In genomic region chr5:108562205-108562454, GRCh38 we compare ENCODE assay signal across 20 cellular contexts.
DNase-seq lines count a peak whose midpoint lies in the region; ATAC-seq and TF ChIP-seq lines count a peak whose summit lies in the region.
"Had no signal": no experiment of that assay in that cellular context is flagged by ENCODE, and none has a peak within 500 bp of the region (broad histone marks: within the 10 kb centered on the region; RNA-seq: fewer than 3 reads in every experiment).

No MANE protein-coding gene starts in this region.

- H3K36me3 ChIP-seq in HUES6 (ENCODE audit: control insufficient read depth, insufficient read depth, low read length) (no peaks in the 10 kb centered on the region), adipocyte (ENCODE audit: control insufficient read depth, insufficient read depth, low read length, severe bottlenecking) (no peaks in the 10 kb centered on the region), mesenchymal stem cell (ENCODE audit: control insufficient read depth in 1 of 2, insufficient read depth in 2 of 2, low read depth in 1 of 2, low read length in 2 of 2) (no peaks in the 10 kb centered on the region)
- H3K36me3 ChIP-seq: BE2C had no signal

- H3K27me3 ChIP-seq in HUES6 (ENCODE audit: control insufficient read depth, insufficient read depth, low read length) (no peaks in the 10 kb centered on the region), adipocyte (replicated peaks; ENCODE audit: control insufficient read depth, insufficient read depth, low read length) (no peaks in the 10 kb centered on the region), mesenchymal stem cell (ENCODE audit: control insufficient read depth in 1 of 2, insufficient read depth in 1 of 2, low read length in 2 of 2) (no peaks in the 10 kb centered on the region)
- H3K27me3 ChIP-seq: BE2C had no signal

- no peak overlapping the region for H3K4me2 ChIP-seq in mesenchymal stem cell (ENCODE audit: low read length, poor library complexity, severe bottlenecking)

- no peak overlapping the region for H2BK12ac ChIP-seq in mesenchymal stem cell (ENCODE audit: low read length in 2 of 2)

- DNase-seq in adipocyte (ENCODE audit: low read depth) (no peak), mesenchymal stem cell (no peak), left colon (no peak), lower leg skin (ENCODE audit: low spot score in 2 of 2) (no peak), NCI-H2029 treated with DMSO at 0.1 percent for 48 hours (lab: John Stamatoyannopoulos, UW) (no peak)
- DNase-seq in effector CD4-positive, alpha-beta T cell, result no peak
- DNase-seq: ACHN; BE2C; C1 segment of cervical spinal cord; CD4-positive, CD25-positive, alpha-beta regulatory T cell; CD8-positive, alpha-beta memory T cell; COR-L47; DMS 273 treated with DMSO at 0.1 percent for 48 hours; DMS53; DND-41; EL had no signal

- no peak overlapping the region for H3K9ac ChIP-seq in HUES6 (ENCODE audit: low read length)
- H3K9ac ChIP-seq in adipocyte (ENCODE audit: low read length), result peak overlapping the region; percentile 56
- peak overlapping the region; percentile 87 for H3K9ac ChIP-seq in mesenchymal stem cell (ENCODE audit: low read length)

- no peak overlapping the region for H3K23ac ChIP-seq in mesenchymal stem cell (ENCODE audit: low read length in 2 of 2)

- ATAC-seq in left colon, result no peak
- ATAC-seq: GM12878, K562 had no signal

- no peak overlapping the region for H3K18ac ChIP-seq in mesenchymal stem cell (ENCODE audit: low read depth in 1 of 2, low read length in 2 of 2)

- no peaks in the 10 kb centered on the region for H3K79me1 ChIP-seq in mesenchymal stem cell (replicated peaks; ENCODE audit: low read length, poor library complexity, severe bottlenecking)

- no peak overlapping the region for H2AFZ ChIP-seq in mesenchymal stem cell (ENCODE audit: low read depth, low read length)

- no peak overlapping the region for H2BK5ac ChIP-seq in mesenchymal stem cell (ENCODE audit: low read depth, low read length, poor library complexity, severe bottlenecking)

- no peak overlapping the region for H4K91ac ChIP-seq in mesenchymal stem cell (ENCODE audit: low read length)

- H3K14ac ChIP-seq in mesenchymal stem cell (ENCODE audit: low read length in 2 of 2), result no peak overlapping the region

- intact Hi-C loops in left colon (cut with DNase I, micrococcal nuclease) (no loop called here), lower leg skin (cut with DNase I; ENCODE audit: low total_unique reads) (no loop called here)

- peaks cover 45% of the 10 kb centered on the region for H3K9me3 ChIP-seq in HUES6 (ENCODE audit: control insufficient read depth, insufficient read depth, low read depth, low read length)
- peaks cover 6% of the 10 kb centered on the region for H3K9me3 ChIP-seq in adipocyte (ENCODE audit: control insufficient read depth, low read length)
- peaks cover 5% of the 10 kb centered on the region for H3K9me3 ChIP-seq in mesenchymal stem cell (ENCODE audit: control insufficient read depth, low read length)
- H3K9me3 ChIP-seq: BE2C had no signal

- H2BK15ac ChIP-seq in mesenchymal stem cell (ENCODE audit: low read depth, poor library complexity, severe bottlenecking), result no peak overlapping the region

- H2AK5ac ChIP-seq in mesenchymal stem cell (ENCODE audit: low read length, severe bottlenecking), result no peak overlapping the region

- peaks cover 24% of the 10 kb centered on the region for H3K4me1 ChIP-seq in HUES6 (ENCODE audit: control insufficient read depth, insufficient read depth, low read length)
- H3K4me1 ChIP-seq in adipocyte (ENCODE audit: control insufficient read depth, insufficient read depth, low read length), result peaks cover 28% of the 10 kb centered on the region
- H3K4me1 ChIP-seq in mesenchymal stem cell (ENCODE audit: control insufficient read depth, insufficient read depth, low read depth, low read length), result no peaks in the 10 kb centered on the region
- H3K4me1 ChIP-seq: BE2C had no signal

- no peak for TF ChIP-seq POLR2A in lower leg skin (IDR thresholded peaks at IDR 0.05)

- no peak overlapping the region for H3K4ac ChIP-seq in mesenchymal stem cell (ENCODE audit: low read depth in 1 of 2, low read length in 2 of 2)

- H2BK120ac ChIP-seq in mesenchymal stem cell (ENCODE audit: low read depth, low read length), result no peak overlapping the region

- no peak for TF ChIP-seq CTCF in lower leg skin (IDR thresholded peaks at IDR 0.05)

- H3K27ac ChIP-seq in HUES6 (ENCODE audit: low read depth, low read length), result 0 out of 2 replicates have a peak overlapping the region, but pooled peaks have one; percentile 81
- no peak overlapping the region for H3K27ac ChIP-seq in mesenchymal stem cell (ENCODE audit: low read length, poor library complexity, severe bottlenecking)

- no peak overlapping the region for H4K8ac ChIP-seq in mesenchymal stem cell (ENCODE audit: low read length)

- H3K4me3 ChIP-seq in HUES6 (ENCODE audit: low read depth, low read length) (no peak overlapping the region), adipocyte (ENCODE audit: low read length) (no peak overlapping the region), mesenchymal stem cell (ENCODE audit: insufficient read depth in 1 of 2, low read depth in 1 of 2, low read length in 2 of 2) (no peak overlapping the region), lower leg skin (ENCODE audit: low read depth, poor library complexity, severe bottlenecking) (no peak overlapping the region)
- H3K4me3 ChIP-seq: GM12878, GM23248, K562 had no signal
